Comparison of ENCODE assay signal across 16 cellular contexts in the genomic region with DNA sequence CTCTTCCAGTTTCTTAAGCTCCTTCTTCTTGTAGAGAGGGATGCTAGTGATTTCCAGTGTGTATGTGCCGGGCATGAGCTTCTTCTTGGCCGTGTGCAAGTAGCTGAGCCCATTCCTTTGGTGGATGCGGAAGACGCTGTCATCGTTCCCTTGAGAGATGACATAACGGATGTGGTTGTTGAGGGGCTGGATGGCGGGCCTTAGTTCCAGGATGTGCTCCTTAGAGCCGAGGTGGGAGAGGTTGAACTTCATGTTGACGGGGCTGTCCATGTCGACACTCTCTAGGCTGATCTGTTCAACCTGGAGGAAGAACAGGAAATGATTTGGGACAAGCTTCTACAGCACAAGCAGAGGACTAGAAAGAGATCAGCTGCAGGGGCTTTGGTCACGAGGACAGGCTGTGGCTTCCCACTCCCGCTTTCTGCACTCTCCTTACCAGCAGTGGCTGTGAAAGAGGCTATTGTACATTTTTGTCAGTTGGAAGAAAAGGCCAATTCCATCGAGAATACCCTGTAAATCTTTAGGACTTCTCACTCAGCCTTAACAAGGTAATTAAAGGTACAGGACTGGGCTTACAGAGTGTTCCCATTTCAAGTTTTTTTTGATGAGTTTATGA.
"Had no signal": no experiment of that assay in that cellular context is flagged by ENCODE, and none has a peak within 500 bp of the region (broad histone marks: within the 10 kb centered on the region; RNA-seq: fewer than 3 reads in every experiment).

No MANE protein-coding gene starts in this region.

- H3K27me3 ChIP-seq: brain microvascular endothelial cell, neutrophil, tibial nerve, uterus had no signal

- DNase-seq: activated CD4-positive, alpha-beta T cell treated with anti-CD3 and anti-CD28 coated beads for 4 hours; activated CD8-positive, alpha-beta memory T cell treated with anti-CD3 and anti-CD28 coated beads for 24 hours; activated naive CD8-positive, alpha-beta T cell treated with anti-CD3 and anti-CD28 coated beads for 36 hours; brain microvascular endothelial cell; kidney glomerular epithelial cell; retina; stimulated activated CD4-positive, alpha-beta T cell treated with anti-CD3 and anti-CD28 coated beads, Interleukin-15, amount 100 ng/mL, for 24 hours; stimulated activated CD4-positive, alpha-beta T cell treated with anti-CD3 and anti-CD28 coated beads, Interleukin-4, amount 100 ng/mL, for 24 hours; stimulated activated naive CD4-positive, alpha-beta T cell treated with Interleukin-2 at 50 U/mL for 16 hours; substantia nigra; uterus had no signal

- ATAC-seq: WTC11 had no signal

- H3K4me3 ChIP-seq: lung, skin epidermis, tibial nerve, uterus had no signal

- H3K27ac ChIP-seq: brain microvascular endothelial cell, neutrophil, skin epidermis, tibial nerve, uterus had no signal

- H3K36me3 ChIP-seq: uterus had no signal

- H3K9me3 ChIP-seq: neutrophil, tibial nerve, uterus had no signal

- H3K4me1 ChIP-seq: uterus had no signal
